11 cellular contexts compared by ENCODE assay signal in the genomic region with DNA sequence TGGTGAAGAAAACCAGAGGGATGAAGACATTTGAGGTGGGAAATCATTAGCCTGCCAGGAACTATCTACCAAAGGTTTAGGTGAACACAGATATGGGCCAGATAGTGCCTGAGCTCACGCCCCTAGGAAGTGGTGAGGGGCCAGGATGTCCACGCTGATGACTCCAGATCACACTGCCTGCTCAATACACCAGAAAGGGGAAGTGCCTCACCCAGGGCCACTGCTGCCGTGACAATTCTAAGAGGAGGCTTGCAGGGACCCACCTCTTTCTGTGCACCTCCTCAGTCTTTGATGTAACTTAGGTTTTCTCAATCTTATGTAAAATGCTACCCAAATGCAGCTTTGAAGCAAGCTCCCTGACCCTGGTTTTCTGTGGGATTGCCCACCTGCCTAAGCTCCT. TPM values are rescaled to one million over a fixed set of nuclear protein-coding genes. Genes with fewer than 3 reads are reported as not detected.
A peak's percentile ranks its signal among the peaks of the same experiment; 100 is the strongest.
DNase-seq lines count a peak whose midpoint lies in the region; ATAC-seq and TF ChIP-seq lines count a peak whose summit lies in the region.
"Had no signal": no experiment of that assay in that cellular context is flagged by ENCODE, and none has a peak within 500 bp of the region (broad histone marks: within the 10 kb centered on the region; RNA-seq: fewer than 3 reads in every experiment).

No MANE protein-coding gene starts in this region.

- H4K20me1 ChIP-seq in GM23248 (ENCODE audit: insufficient read depth): no peaks in the 10 kb centered on the region

- H3F3A ChIP-seq in GM23248 (ENCODE audit: insufficient read depth): peaks cover 31% of the 10 kb centered on the region

- H3K27me3 ChIP-seq in GM23248 (replicated peaks; ENCODE audit: insufficient read depth) (no peaks in the 10 kb centered on the region), HAP-1 (ENCODE audit: low read depth) (no peaks in the 10 kb centered on the region)

- intact Hi-C loops in activated B cell treated with CpG ODN at 0.5 μM for 24 hours (cut with micrococcal nuclease): loop anchor here (1.0 to 2.0 kb wide), 3 partner anchors 9 to 67 kb away; no protein-coding TSS in a partner anchor

- H3K79me2 ChIP-seq in GM23248 (ENCODE audit: insufficient read depth): no peaks in the 10 kb centered on the region

- H3K4me3 Mint-ChIP-seq in activated B cell treated with CpG ODN at 0.5 μM for 24 hours (peak overlapping the region; percentile 57), chondrocyte (ENCODE audit: unreplicated experiment) (no peak overlapping the region)

- TF ChIP-seq CTCF in activated B cell treated with CpG ODN at 0.5 μM for 24 hours (IDR thresholded peaks at IDR 0.05) (no peak), omental fat pad (IDR thresholded peaks at IDR 0.05) (no peak), chondrocyte (IDR thresholded peaks at IDR 0.05) (no peak)

- H3K36me3 ChIP-seq in GM23248 (ENCODE audit: low read depth) (peaks cover 5% of the 10 kb centered on the region), HAP-1 (replicated peaks) (no peaks in the 10 kb centered on the region)

- H3K27ac ChIP-seq in GM23248: no peak overlapping the region
- H3K27ac ChIP-seq: A549 had no signal

- no peak overlapping the region for H3K4me3 ChIP-seq in GM23248
- no peak overlapping the region for H3K4me3 ChIP-seq in HAP-1
- H3K4me3 ChIP-seq: A549 had no signal

- H3K9me3 Mint-ChIP-seq in activated B cell treated with CpG ODN at 0.5 μM for 24 hours (peaks cover 3% of the 10 kb centered on the region), chondrocyte (ENCODE audit: low read depth) (peaks cover 3% of the 10 kb centered on the region)

- POLR2A ChIA-PET in activated B cell treated with CpG ODN at 0.5 μM for 24 hours (lab: Charles Lee): interaction anchor here (0.6 to 8.1 kb wide), 7 partner anchors 11 to 477 kb away, joined by 3 to 88 read pairs (median 4); a partner anchor contains a TSS

- no peak overlapping the region for H3K9ac ChIP-seq in GM23248

- H2AFZ ChIP-seq in GM23248: no peak overlapping the region

- H3K27me3 Mint-ChIP-seq in activated B cell treated with CpG ODN at 0.5 μM for 24 hours: no peaks in the 10 kb centered on the region
- no peaks in the 10 kb centered on the region for H3K27me3 Mint-ChIP-seq in chondrocyte (ENCODE audit: low read depth)

- no peaks in the 10 kb centered on the region for H3K9me2 ChIP-seq in GM23248 (ENCODE audit: insufficient read depth)

- 71 to 75% methylated on average over 3 of the region's 3 CpGs for WGBS in GM23248 (ENCODE audit: low coverage in 1 of 2, low lambda C conversion rate in 2 of 2, missing lambda C conversion rate in 2 of 2), 2 experiments

- peak overlapping the region; percentile 93 for H3K27ac Mint-ChIP-seq in activated B cell treated with CpG ODN at 0.5 μM for 24 hours
- H3K27ac Mint-ChIP-seq in chondrocyte (ENCODE audit: unreplicated experiment): no peak overlapping the region

- peak; percentile 36 for DNase-seq in activated CD4-positive, alpha-beta T cell treated with anti-CD3 and anti-CD28 coated beads for 48 hours
- no peak for DNase-seq in activated CD4-positive, alpha-beta T cell treated with anti-CD3 and anti-CD28 coated beads for 1 hour
- no peak for DNase-seq in activated B cell treated with CpG ODN at 0.5 μM for 24 hours
- DNase-seq in omental fat pad (ENCODE audit: low spot score): peak; percentile 19
- DNase-seq in GM23248: no peak
- no peak for DNase-seq in chondrocyte (ENCODE audit: low spot score)
- no peak for DNase-seq in HAP-1 (ENCODE audit: low spot score in 2 of 2)
- DNase-seq: stimulated activated CD4-positive, alpha-beta T cell treated with anti-CD3 and anti-CD28 coated beads, Interleukin-4, amount 100 ng/mL, for 4 hours had no signal

- no peaks in the 10 kb centered on the region; the same call in 1 of the 2 replicates for H3K4me1 ChIP-seq in GM23248 (ENCODE audit: insufficient read depth)
- H3K4me1 ChIP-seq in HAP-1: no peaks in the 10 kb centered on the region
- H3K4me1 ChIP-seq: A549 had no signal

- in situ Hi-C loops in GM23248 (cut with MboI) (no loop called here), HAP-1 (cut with MboI; ENCODE audit: low sequenced_read_pairs) (no loop called here)

- CTCF ChIA-PET in activated B cell treated with CpG ODN at 0.5 μM for 24 hours (lab: Charles Lee): interaction anchor here (0.6 to 1.5 kb wide), 8 partner anchors 12 to 269 kb away, joined by 3 to 6 read pairs (median 4); a partner anchor contains a TSS

- H3K9me3 ChIP-seq in GM23248 (ENCODE audit: low read depth): no peaks in the 10 kb centered on the region
- H3K9me3 ChIP-seq in HAP-1: no peaks in the 10 kb centered on the region
- H3K9me3 ChIP-seq: A549 had no signal

- ATAC-seq in HG03175 (IDR thresholded peaks at IDR 0.05; ENCODE audit: unreplicated experiment): peak; percentile 75
- ATAC-seq in activated B cell treated with CpG ODN at 0.5 μM for 24 hours (ENCODE audit: low read depth): peak; percentile 98
- no peak for ATAC-seq in omental fat pad (ENCODE audit: low FRiP score)
- ATAC-seq: A549, HCT116 had no signal

- no peak overlapping the region for H3K4me2 ChIP-seq in GM23248 (ENCODE audit: unreplicated experiment)
- H3K4me2 ChIP-seq: A549 had no signal

- H3K36me3 Mint-ChIP-seq in activated B cell treated with CpG ODN at 0.5 μM for 24 hours (ENCODE audit: low read depth) (peaks cover 15% of the 10 kb centered on the region), chondrocyte (ENCODE audit: low read depth) (peaks cover 2% of the 10 kb centered on the region)

- H3K4me1 Mint-ChIP-seq in activated B cell treated with CpG ODN at 0.5 μM for 24 hours (peaks cover 82% of the 10 kb centered on the region), chondrocyte (ENCODE audit: low read depth) (no peaks in the 10 kb centered on the region)

RNA-seq across cellular contexts. Expression of a gene that starts 5.4 kb away (rescaled TPM):
- 0.20 TPM in 1 of 2 replicates, not detected in the other for total RNA-seq in activated B cell treated with CpG ODN at 0.5 μM for 24 hours
- 1 to 10 TPM in 1 of 4 donors, under 1 TPM in 3; 0.19 to 2.4 (median 0.43) TPM for total RNA-seq in omental fat pad
- total RNA-seq in GM23248 (2014; rRNA removed; shearing (Covaris generic)): not detected in 2 replicates
- not detected in 2 replicates for polyA plus RNA-seq in GM23248 (2016; fragmentation: Nextera tagmentation; extraction: Ambion mirVana)
- total RNA-seq in chondrocyte: not detected in 3 replicates

RNA-seq across cellular contexts. Expression of a gene that starts 13.7 kb away (rescaled TPM):
- 46.9 and 50.4 TPM in 2 replicates for total RNA-seq in activated B cell treated with CpG ODN at 0.5 μM for 24 hours
- 100 to 1,000 TPM; 126 to 611 (median 261) TPM for total RNA-seq in omental fat pad
- total RNA-seq in GM23248 (2014; rRNA removed; shearing (Covaris generic)): 469 and 549 TPM in 2 replicates
- polyA plus RNA-seq in GM23248 (2016; fragmentation: Nextera tagmentation; extraction: Ambion mirVana): 813 and 856 TPM in 2 replicates
- total RNA-seq in chondrocyte: 230 to 303 TPM (median 301 TPM) in 3 replicates

Comparison
In these comparisons a context has a peak if more than half of its experiments do, and no peak if none do; other contexts are left out.
1. DNase-seq: peak in activated CD4-positive, alpha-beta T cell treated with anti-CD3 and anti-CD28 coated beads for 48 hours (single experiment) and omental fat pad (single experiment); none in activated CD4-positive, alpha-beta T cell treated with anti-CD3 and anti-CD28 coated beads for 1 hour (single experiment), activated B cell treated with CpG ODN at 0.5 μM for 24 hours (single experiment), GM23248 (single experiment), chondrocyte (single experiment) and HAP-1 (0 of 2).